Comparison of ENCODE assay signal across 11 cellular contexts in the genomic region with DNA sequence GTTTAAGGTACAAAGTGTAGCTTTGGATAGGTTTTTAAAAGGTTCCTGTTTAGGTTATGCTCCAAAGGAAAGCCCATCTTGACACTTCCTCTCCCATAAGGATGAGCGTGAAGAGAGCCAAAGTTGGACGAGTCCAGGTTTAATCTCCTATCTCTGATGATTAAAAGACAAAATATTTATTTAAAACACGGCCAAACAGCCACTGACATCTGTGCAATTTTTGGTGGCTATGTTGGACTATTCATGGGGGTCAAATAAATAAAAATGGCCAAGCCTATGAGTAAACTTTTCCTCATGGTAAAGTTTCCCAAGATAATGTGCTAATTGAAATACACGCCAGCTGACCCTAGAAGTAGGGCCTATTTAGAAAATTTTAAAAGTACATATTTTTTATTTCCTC.
DNase-seq lines count a peak whose midpoint lies in the region; ATAC-seq and TF ChIP-seq lines count a peak whose summit lies in the region.
"Had no signal": no experiment of that assay in that cellular context is flagged by ENCODE, and none has a peak within 500 bp of the region (broad histone marks: within the 10 kb centered on the region; RNA-seq: fewer than 3 reads in every experiment).

No MANE protein-coding gene starts in this region.

- H3K27ac ChIP-seq in right atrium auricular region (peak overlapping the region in 1 of 2 donors; percentile 46), upper lobe of right lung (peak overlapping the region; percentile 67)

- H3K27me3 ChIP-seq in right atrium auricular region (no peaks in the 10 kb centered on the region), upper lobe of right lung (no peaks in the 10 kb centered on the region)

- no peaks in the 10 kb centered on the region for H3K27me3 Mint-ChIP-seq in activated T-helper 2 cell treated with anti-CD3 and anti-CD28 coated beads, Interferon-gamma antibody, Interleukin-2, Interleukin-4, amounts not matched to agents 10 μg/mL and 5 μg/mL and 100 μg/mL, durations not matched to agents 14 hours and 24 hours and 36 hours (ENCODE audit: low read depth)
- peaks cover 7 to 15% (median 13%) of the 10 kb centered on the region in 3 donors for H3K27me3 Mint-ChIP-seq in immature natural killer cell (ENCODE audit: low read depth in 3 of 3)

- peaks cover 11% of the 10 kb centered on the region for H3K36me3 Mint-ChIP-seq in activated T-helper 2 cell treated with anti-CD3 and anti-CD28 coated beads, Interferon-gamma antibody, Interleukin-2, Interleukin-4, amounts not matched to agents 10 μg/mL and 5 μg/mL and 100 μg/mL, durations not matched to agents 14 hours and 24 hours and 36 hours (ENCODE audit: low read depth)
- H3K36me3 Mint-ChIP-seq in immature natural killer cell: peaks cover 0 to 14% (median 2%) of the 10 kb centered on the region in 3 donors

- no peaks in the 10 kb centered on the region for H3K9me3 ChIP-seq in right atrium auricular region
- H3K9me3 ChIP-seq in upper lobe of right lung: no peaks in the 10 kb centered on the region

- no peaks in the 10 kb centered on the region for H3K9me3 Mint-ChIP-seq in activated T-helper 2 cell treated with anti-CD3 and anti-CD28 coated beads, Interferon-gamma antibody, Interleukin-2, Interleukin-4, amounts not matched to agents 10 μg/mL and 5 μg/mL and 100 μg/mL, durations not matched to agents 14 hours and 24 hours and 36 hours
- no peaks in the 10 kb centered on the region for H3K9me3 Mint-ChIP-seq in immature natural killer cell

- peaks cover 0 to 17% of the 10 kb centered on the region in 2 donors for H3K4me1 ChIP-seq in right atrium auricular region
- H3K4me1 ChIP-seq in upper lobe of right lung: peaks cover 37% of the 10 kb centered on the region

- H3K36me3 ChIP-seq in right atrium auricular region: no peaks in the 10 kb centered on the region
- H3K36me3 ChIP-seq in upper lobe of right lung: no peaks in the 10 kb centered on the region

- no peak overlapping the region for H3K4me3 ChIP-seq in right atrium auricular region
- H3K4me3 ChIP-seq in upper lobe of right lung: no peak overlapping the region

- DNase-seq in Right ventricle myocardium inferior (ENCODE audit: missing footprints) (no peak), right atrium auricular region (ENCODE audit: low spot score) (no peak), immature natural killer cell (no peak), upper lobe of right lung (no peak), amygdala (lab: John Stamatoyannopoulos, UW) (no peak), NOMO-1 treated with DMSO at 0.1 percent for 48 hours (lab: John Stamatoyannopoulos, UW; ENCODE audit: unreplicated experiment) (no peak), 8988T (no peak)
- DNase-seq in activated T-helper 2 cell treated with anti-CD3 and anti-CD28 coated beads, Interferon-gamma antibody, Interleukin-2, Interleukin-4, amounts not matched to agents 10 μg/mL and 5 μg/mL and 100 μg/mL, durations not matched to agents 14 hours and 24 hours and 36 hours (ENCODE audit: low spot score): no peak
- DNase-seq: activated CD4-positive, CD25-positive, alpha-beta regulatory T cell; midbrain; NCI-H446 treated with DMSO at 0.1 percent for 48 hours had no signal

- peak overlapping the region; percentile 53 for H3K4me3 Mint-ChIP-seq in activated T-helper 2 cell treated with anti-CD3 and anti-CD28 coated beads, Interferon-gamma antibody, Interleukin-2, Interleukin-4, amounts not matched to agents 10 μg/mL and 5 μg/mL and 100 μg/mL, durations not matched to agents 14 hours and 24 hours and 36 hours (ENCODE audit: low read depth)
- H3K4me3 Mint-ChIP-seq in immature natural killer cell: peak overlapping the region; percentile 46 to 83 (median 76)

- TF ChIP-seq CTCF in right atrium auricular region (IDR thresholded peaks at IDR 0.05): no peak
- TF ChIP-seq CTCF in upper lobe of right lung (IDR thresholded peaks at IDR 0.05): no peak

- intact Hi-C loops in Right ventricle myocardium inferior (cut with DNase I) (no loop called here), upper lobe of right lung (cut with DNase I) (no loop called here)
- intact Hi-C loops in activated T-helper 2 cell treated with anti-CD3 and anti-CD28 coated beads, Interferon-gamma antibody, Interleukin-2, Interleukin-4, amounts not matched to agents 10 μg/mL and 5 μg/mL and 100 μg/mL, durations not matched to agents 14 hours and 24 hours and 36 hours (cut with micrococcal nuclease): loop anchor here (1.0 to 10.0 kb wide), 4 partner anchors 20 to 1822 kb away; partner anchors contain the start of genes GPR18 and MBNL2

- peak overlapping the region; percentile 82 for H3K27ac Mint-ChIP-seq in activated T-helper 2 cell treated with anti-CD3 and anti-CD28 coated beads, Interferon-gamma antibody, Interleukin-2, Interleukin-4, amounts not matched to agents 10 μg/mL and 5 μg/mL and 100 μg/mL, durations not matched to agents 14 hours and 24 hours and 36 hours
- H3K27ac Mint-ChIP-seq in immature natural killer cell: peak overlapping the region; percentile 77 to 93 (median 88)

- peaks cover 83% of the 10 kb centered on the region for H3K4me1 Mint-ChIP-seq in activated T-helper 2 cell treated with anti-CD3 and anti-CD28 coated beads, Interferon-gamma antibody, Interleukin-2, Interleukin-4, amounts not matched to agents 10 μg/mL and 5 μg/mL and 100 μg/mL, durations not matched to agents 14 hours and 24 hours and 36 hours (ENCODE audit: low read depth)
- H3K4me1 Mint-ChIP-seq in immature natural killer cell: peaks cover 68 to 88% of the 10 kb centered on the region in 2 donors

- peak; percentile 14 for ATAC-seq in Right ventricle myocardium inferior
- no peak for ATAC-seq in upper lobe of right lung
